ENCODE assay signal across 8 cellular contexts in genomic region chr9:131277673-131278420, GRCh38. TPM values are rescaled to one million over a fixed set of nuclear protein-coding genes. Genes with fewer than 3 reads are reported as not detected.
DNase-seq lines count a peak whose midpoint lies in the region; ATAC-seq, FAIRE-seq and TF ChIP-seq lines count a peak whose summit lies in the region.

No MANE protein-coding gene starts in this region.

- H3K4me3 ChIP-seq in duodenal mucosa (ENCODE audit: low read depth in 1 of 2, low read length in 2 of 2) (peak overlapping the region; percentile 35 to 55), liver (ENCODE audit: low read depth in 1 of 3, low read length in 3 of 3) (peak overlapping the region in 1 of 3 donors; percentile 77)

- peaks cover 6% of the 10 kb centered on the region for H3K27me3 Mint-ChIP-seq in activated CD4-positive, alpha-beta memory T cell treated with anti-CD3 and anti-CD28 coated beads for 36 hours

- POLR2A ChIA-PET in activated CD4-positive, alpha-beta memory T cell treated with anti-CD3 and anti-CD28 coated beads for 36 hours (lab: Charles Lee), result interaction anchor here (0.7 to 1.4 kb wide), 4 partner anchors 11 to 153 kb away, joined by 3 to 5 read pairs (median 4); partner anchors contain the start of gene NUP214

- H3K4me1 ChIP-seq in duodenal mucosa (ENCODE audit: control insufficient read depth in 1 of 2, insufficient read depth in 2 of 2, low read length in 2 of 2) (peaks cover 6 to 13% of the 10 kb centered on the region in 2 donors), liver (ENCODE audit: control insufficient read depth in 4 of 4, insufficient read depth in 4 of 4, low read length in 3 of 4) (peaks cover 2 to 9% (median 4%) of the 10 kb centered on the region in 4 donors)

- intact Hi-C loops in activated CD4-positive, alpha-beta memory T cell treated with anti-CD3 and anti-CD28 coated beads for 36 hours (cut with micrococcal nuclease), result loop anchor here (1.0 to 5.0 kb wide), 3 partner anchors 33 to 224 kb away; partner anchors contain the start of gene POMT1

- peak overlapping the region; percentile 69 for H3K4me3 Mint-ChIP-seq in activated CD4-positive, alpha-beta memory T cell treated with anti-CD3 and anti-CD28 coated beads for 36 hours

- 2% methylated on average over 82 of the region's 82 CpGs for WGBS in liver

- no peaks in the 10 kb centered on the region for H3K9me3 Mint-ChIP-seq in activated CD4-positive, alpha-beta memory T cell treated with anti-CD3 and anti-CD28 coated beads for 36 hours

- H3K9ac ChIP-seq in duodenal mucosa (ENCODE audit: low read depth in 1 of 2, low read length in 2 of 2) (no peak overlapping the region), liver (ENCODE audit: low read depth in 1 of 2, low read length in 2 of 2) (no peak overlapping the region)

- H3K36me3 ChIP-seq in duodenal mucosa (ENCODE audit: control insufficient read depth in 1 of 2, insufficient read depth in 2 of 2, low read length in 2 of 2) (no peaks in the 10 kb centered on the region), liver (ENCODE audit: control insufficient read depth in 4 of 4, insufficient read depth in 3 of 4, low read depth in 1 of 4, low read length in 3 of 4) (no peaks in the 10 kb centered on the region)

- H3K4me1 Mint-ChIP-seq in activated CD4-positive, alpha-beta memory T cell treated with anti-CD3 and anti-CD28 coated beads for 36 hours (ENCODE audit: low read depth), result peaks cover 22% of the 10 kb centered on the region

- H3K27me3 ChIP-seq in duodenal mucosa (ENCODE audit: control insufficient read depth in 1 of 2, insufficient read depth in 2 of 2, low read length in 2 of 2), result peaks cover 19 to 21% of the 10 kb centered on the region in 2 donors
- peaks cover 0 to 6% (median 0%) of the 10 kb centered on the region in 4 donors for H3K27me3 ChIP-seq in liver (ENCODE audit: control insufficient read depth in 4 of 4, insufficient read depth in 4 of 4, low read length in 3 of 4)

- no peaks in the 10 kb centered on the region for H3K9me3 ChIP-seq in duodenal mucosa (ENCODE audit: control insufficient read depth in 1 of 2, low read length in 2 of 2)
- H3K9me3 ChIP-seq in liver (ENCODE audit: control insufficient read depth in 4 of 4, low read length in 3 of 4), result no peaks in the 10 kb centered on the region

- H3K27ac ChIP-seq in duodenal mucosa (ENCODE audit: low read depth, low read length) (no peak overlapping the region), liver (ENCODE audit: low read depth in 1 of 2, low read length in 2 of 2) (peak overlapping the region in 1 of 2 donors; percentile 43)

- FAIRE-seq in D721Med (lab: Jason Lieb, UNC), result no peak

- CTCF ChIA-PET in activated CD4-positive, alpha-beta memory T cell treated with anti-CD3 and anti-CD28 coated beads for 36 hours (lab: Charles Lee), result interaction anchor here (0.6 to 1.5 kb wide), 2 partner anchors 25 to 172 kb away, joined by 3 to 4 read pairs; no protein-coding TSS in a partner anchor

- DNase-seq in D721Med (ENCODE audit: insufficient read length, low spot score) (peak; percentile 100), NCI-H748 treated with DMSO at 0.1 percent for 48 hours (lab: John Stamatoyannopoulos, UW) (peak; percentile 71)
- DNase-seq in activated CD4-positive, alpha-beta memory T cell treated with anti-CD3 and anti-CD28 coated beads for 36 hours, result peak; percentile 86
- DNase-seq in stimulated activated CD4-positive, alpha-beta T cell treated with anti-CD3 and anti-CD28 coated beads, Interleukin-4, amount 100 ng/mL, for 48 hours (ENCODE audit: low read depth in 2 of 2), result peak; percentile 64 to 69

- H3K27ac Mint-ChIP-seq in activated CD4-positive, alpha-beta memory T cell treated with anti-CD3 and anti-CD28 coated beads for 36 hours, result peak overlapping the region; percentile 70

- no peak for TF ChIP-seq CTCF in D721Med (IDR thresholded peaks at IDR 0.05; ENCODE audit: insufficient read depth, missing control alignments)
- no peak for TF ChIP-seq CTCF in liver (IDR thresholded peaks at IDR 0.05; ENCODE audit: low read depth, low read length, missing input control)

- peaks cover 36% of the 10 kb centered on the region for H3K36me3 Mint-ChIP-seq in activated CD4-positive, alpha-beta memory T cell treated with anti-CD3 and anti-CD28 coated beads for 36 hours

- ATAC-seq in HG03442 (IDR thresholded peaks at IDR 0.05; ENCODE audit: unreplicated experiment), result peak; percentile 29
- ATAC-seq in GM19023 (IDR thresholded peaks at IDR 0.05; ENCODE audit: unreplicated experiment), result no peak

- TF ChIP-seq RAD21 in liver (IDR thresholded peaks at IDR 0.05), result no peak

TF ChIP-seq in liver, 16 proteins besides CTCF, POLR2A, EP300 and RAD21:
- TF ChIP-seq HNF4A (conservative IDR thresholded peaks at IDR 0.05) (no peak), YY1 (IDR thresholded peaks at IDR 0.05) (peak; percentile 26), GABPA (IDR thresholded peaks at IDR 0.05 in 1 of 2, conservative IDR thresholded peaks at IDR 0.05 in 1 of 2) (peak in 1 of 2 donors; percentile 48), ZBTB33 (IDR thresholded peaks at IDR 0.05) (no peak), SP1 (IDR thresholded peaks at IDR 0.05) (no peak)

RNA-seq across cellular contexts. Expression of gene FAM78A, which starts 1.5 kb away (rescaled TPM):
- 10 to 100 TPM; 34.0 to 36.2 TPM for total RNA-seq in activated CD4-positive, alpha-beta memory T cell treated with anti-CD3 and anti-CD28 coated beads for 36 hours
- total RNA-seq in liver, result 1 to 10 TPM; 2.1 to 6.6 TPM
- 1 to 10 TPM in 1 of 2 donors, under 1 TPM in 1; 0.25 to 1.2 TPM for polyA plus RNA-seq in liver

RNA-seq across cellular contexts. Expression of gene PLPP7, which starts 11.7 kb away (rescaled TPM):
- not detected for total RNA-seq in activated CD4-positive, alpha-beta memory T cell treated with anti-CD3 and anti-CD28 coated beads for 36 hours
- under 1 TPM; 0.51 to 0.59 TPM for total RNA-seq in liver
- polyA plus RNA-seq in liver, result under 1 TPM in 1 of 2 donors, not detected in 1; 0.18 TPM

Comparison
In these comparisons a context has a peak if more than half of its experiments do, and no peak if none do; other contexts are left out.
1. RNA of gene FAM78A, which starts 1.5 kb away (total RNA-seq): 34.0 to 36.2 TPM in activated CD4-positive, alpha-beta memory T cell treated with anti-CD3 and anti-CD28 coated beads for 36 hours; 2.1 to 6.6 TPM in liver; every median in the first group is over 4 times any median in the second.
2. Peak in every context shown above with its lines, with median percentiles within 50 percentile points of each other: DNase-seq.